In the genomic region with DNA sequence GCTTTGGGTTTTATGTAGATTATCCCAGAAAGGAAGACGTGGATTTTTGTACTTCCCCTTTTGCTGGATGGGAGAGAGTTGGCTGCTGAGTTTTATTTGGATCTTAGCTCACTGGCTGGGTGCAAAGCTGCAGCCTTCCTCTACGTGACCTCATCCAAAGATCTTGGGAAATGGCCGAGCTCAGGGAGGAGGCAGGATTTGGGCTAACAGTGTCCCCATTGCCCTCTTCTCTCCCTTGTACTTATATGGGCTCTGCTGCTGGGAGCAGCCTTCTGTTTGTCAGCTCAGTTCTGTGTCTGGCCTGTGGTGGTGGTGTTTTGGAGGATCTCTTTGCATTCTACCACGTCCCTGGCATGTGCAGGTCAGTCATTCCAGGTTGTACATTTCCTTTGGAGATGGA, we compare ENCODE assay signal across 10 cellular contexts. TPM values are rescaled to one million over a fixed set of nuclear protein-coding genes. Genes with fewer than 3 reads are reported as not detected.
DNase-seq lines count a peak whose midpoint lies in the region; TF ChIP-seq lines count a peak whose summit lies in the region.
"Had no signal": no experiment of that assay in that cellular context is flagged by ENCODE, and none has a peak within 500 bp of the region (broad histone marks: within the 10 kb centered on the region; RNA-seq: fewer than 3 reads in every experiment).

No MANE protein-coding gene starts in this region.

- intact Hi-C loops in OCI-LY7 (cut with micrococcal nuclease; ENCODE audit: unreplicated experiment), result no loop called here

- POLR2A ChIA-PET in OCI-LY7 (lab: Charles Lee), result no interaction called here

- no peak overlapping the region for H3K4me3 ChIP-seq in OCI-LY7 (ENCODE audit: low read depth, low read length, poor library complexity, severe bottlenecking)

- H3K4me1 ChIP-seq in OCI-LY7 (ENCODE audit: insufficient read depth, low read length, poor library complexity, severe bottlenecking), result peaks cover 14% of the 10 kb centered on the region

- H3K9me3 ChIP-seq in OCI-LY7 (ENCODE audit: low read length), result no peaks in the 10 kb centered on the region

- no peaks in the 10 kb centered on the region for H3K79me2 ChIP-seq in OCI-LY7 (ENCODE audit: insufficient read depth, low read depth, low read length)

- peak overlapping the region; percentile 20; the same call in 1 of the 2 replicates for H3K4me2 ChIP-seq in OCI-LY7 (ENCODE audit: low read length)

- CTCF ChIA-PET in OCI-LY7 (lab: Charles Lee; ENCODE audit: unreplicated experiment), result no interaction called here

- H3K9me2 ChIP-seq in OCI-LY7 (ENCODE audit: insufficient read depth, low read length), result no peaks in the 10 kb centered on the region

- H2AFZ ChIP-seq in OCI-LY7 (ENCODE audit: low read length), result no peak overlapping the region; the same call in 1 of the 2 replicates

- TF ChIP-seq CTCF in OCI-LY7 (conservative IDR thresholded peaks at IDR 0.05; ENCODE audit: low read length), result no peak

- BruUV-seq in OCI-LY7 (replicated peaks; lab: Mats Ljungman, UMichigan), result no TSS peak

- DNase-seq in OCI-LY7 (ENCODE audit: low spot score) (no peak), mucosa of gallbladder (ENCODE audit: low spot score) (peak; percentile 21), NCI-H1105 treated with DMSO at 0.1 percent for 48 hours (lab: John Stamatoyannopoulos, UW) (no peak), cerebellar cortex (ENCODE audit: low spot score) (no peak)
- DNase-seq: activated CD4-positive, alpha-beta T cell treated with anti-CD3 and anti-CD28 coated beads for 48 hours; AML-193; effector memory CD8-positive, alpha-beta T cell; NCI-H446 had no signal

- no peaks in the 10 kb centered on the region for H3K36me3 ChIP-seq in OCI-LY7 (ENCODE audit: insufficient read depth, low read length)

- H4K20me1 ChIP-seq in OCI-LY7 (ENCODE audit: insufficient read depth, low read length), result no peaks in the 10 kb centered on the region

- peak overlapping the region; percentile 4 for H3K27ac ChIP-seq in OCI-LY7 (ENCODE audit: low read depth, low read length, poor library complexity, severe bottlenecking)

RNA-seq across cellular contexts. Expression of a gene that starts 2.0 kb away (rescaled TPM):
- 0.23 and 0.73 TPM in 2 replicates for total RNA-seq in OCI-LY7 (2014; rRNA removed; shearing (Covaris generic))
- total RNA-seq in OCI-LY7 (2022) (2.5 and 3.6 TPM in 2 replicates), mucosa of gallbladder (125 TPM)

RNA-seq across cellular contexts. Expression of a gene that starts 8.6 kb away (rescaled TPM):
- 2.0 and 3.3 TPM in 2 replicates for total RNA-seq in OCI-LY7 (2014; rRNA removed; shearing (Covaris generic))
- total RNA-seq in OCI-LY7 (2022), result 5.0 and 5.4 TPM in 2 replicates
- 1.4 TPM for total RNA-seq in mucosa of gallbladder
- total RNA-seq: G401 had no signal

RNA-seq across cellular contexts. Expression of a gene that starts 19.8 kb away (rescaled TPM):
- total RNA-seq in OCI-LY7 (2014; rRNA removed; shearing (Covaris generic)), result 80.3 and 81.9 TPM in 2 replicates
- total RNA-seq in OCI-LY7 (2022) (122 and 167 TPM in 2 replicates), mucosa of gallbladder (88.5 TPM)

RNA-seq across cellular contexts. Expression of a gene that starts 28.9 kb away (rescaled TPM):
- total RNA-seq in OCI-LY7 (2014; rRNA removed; shearing (Covaris generic)), result 75.7 and 103 TPM in 2 replicates
- 73.2 and 78.8 TPM in 2 replicates for total RNA-seq in OCI-LY7 (2022)
- 71.3 TPM for total RNA-seq in mucosa of gallbladder

RNA-seq across cellular contexts. Expression of a gene that starts 47.6 kb away (rescaled TPM):
- 0.85 and 1.1 TPM in 2 replicates for total RNA-seq in OCI-LY7 (2014; rRNA removed; shearing (Covaris generic))
- total RNA-seq in OCI-LY7 (2022), result 1.9 and 2.6 TPM in 2 replicates
- total RNA-seq in mucosa of gallbladder, result 17.3 TPM
- total RNA-seq: G401, H1 had no signal

Comparison
In these comparisons a context has a peak if more than half of its experiments do, and no peak if none do; other contexts are left out.
1. RNA of a gene that starts 2.0 kb away (total RNA-seq): 125 TPM in mucosa of gallbladder (single experiment); 0.23 to 3.6 TPM in OCI-LY7; every median in the first group is over 10 times any median in the second.